In genomic region chr2:190532581-190532980, GRCh38 we compare ENCODE assay signal across 9 cellular contexts. TPM values are rescaled to one million over a fixed set of nuclear protein-coding genes. Genes with fewer than 3 reads are reported as not detected.
DNase-seq lines count a peak whose midpoint lies in the region; ATAC-seq lines count a peak whose summit lies in the region.
"Had no signal": no experiment of that assay in that cellular context is flagged by ENCODE, and none has a peak within 500 bp of the region (broad histone marks: within the 10 kb centered on the region; RNA-seq: fewer than 3 reads in every experiment).

No MANE protein-coding gene starts in this region.

- no peaks in the 10 kb centered on the region for H3K27me3 Mint-ChIP-seq in activated naive CD4-positive, alpha-beta T cell treated with anti-CD3 and anti-CD28 coated beads, Interleukin-2, amount 10 ng/mL, durations not matched to agents 7 days and 5 days
- no peaks in the 10 kb centered on the region for H3K27me3 Mint-ChIP-seq in activated naive CD8-positive, alpha-beta T cell
- H3K27me3 Mint-ChIP-seq in stimulated activated memory B cell treated with anti-CD40 and anti-IgM and Interleukin-4, amounts not matched to agents 10 μg/mL and 1 μg/mL and 100 μg/mL, for 72 hours: no peaks in the 10 kb centered on the region

- H3K4me1 Mint-ChIP-seq in activated naive CD4-positive, alpha-beta T cell treated with anti-CD3 and anti-CD28 coated beads, Interleukin-2, amount 10 ng/mL, durations not matched to agents 7 days and 5 days: peaks cover 65% of the 10 kb centered on the region
- H3K4me1 Mint-ChIP-seq in activated naive CD8-positive, alpha-beta T cell (ENCODE audit: low read depth): peaks cover 74% of the 10 kb centered on the region
- H3K4me1 Mint-ChIP-seq in stimulated activated memory B cell treated with anti-CD40 and anti-IgM and Interleukin-4, amounts not matched to agents 10 μg/mL and 1 μg/mL and 100 μg/mL, for 72 hours: peaks cover 66% of the 10 kb centered on the region

- no peak for ATAC-seq in stimulated activated memory B cell treated with anti-CD40 and anti-IgM and Interleukin-4, amounts not matched to agents 10 μg/mL and 1 μg/mL and 100 μg/mL, for 72 hours

- CTCF ChIA-PET in activated naive CD4-positive, alpha-beta T cell treated with anti-CD3 and anti-CD28 coated beads, Interleukin-2, amount 10 ng/mL, durations not matched to agents 7 days and 5 days (lab: Charles Lee): interaction anchor here (0.7 to 1.7 kb wide), 3 partner anchors 99 to 149 kb away, joined by 3 to 5 read pairs (median 4); no protein-coding TSS in a partner anchor

- H3K4me3 Mint-ChIP-seq in activated naive CD4-positive, alpha-beta T cell treated with anti-CD3 and anti-CD28 coated beads, Interleukin-2, amount 10 ng/mL, durations not matched to agents 7 days and 5 days: peak overlapping the region; percentile 95
- peak overlapping the region; percentile 98 for H3K4me3 Mint-ChIP-seq in activated naive CD8-positive, alpha-beta T cell
- H3K4me3 Mint-ChIP-seq in stimulated activated memory B cell treated with anti-CD40 and anti-IgM and Interleukin-4, amounts not matched to agents 10 μg/mL and 1 μg/mL and 100 μg/mL, for 72 hours: no peak overlapping the region

- peak overlapping the region; percentile 100 for H3K27ac Mint-ChIP-seq in activated naive CD4-positive, alpha-beta T cell treated with anti-CD3 and anti-CD28 coated beads, Interleukin-2, amount 10 ng/mL, durations not matched to agents 7 days and 5 days
- peak overlapping the region; percentile 100 for H3K27ac Mint-ChIP-seq in activated naive CD8-positive, alpha-beta T cell
- H3K27ac Mint-ChIP-seq in stimulated activated memory B cell treated with anti-CD40 and anti-IgM and Interleukin-4, amounts not matched to agents 10 μg/mL and 1 μg/mL and 100 μg/mL, for 72 hours: peak overlapping the region; percentile 99

- peak overlapping the region; percentile 98 for H3K27ac ChIP-seq in KOPT-K1 (ENCODE audit: low read depth, low read length, poor library complexity, severe bottlenecking)

- DNase-seq in activated naive CD4-positive, alpha-beta T cell treated with anti-CD3 and anti-CD28 coated beads, Interleukin-2, amount 10 ng/mL, durations not matched to agents 7 days and 5 days: no peak
- DNase-seq in activated naive CD4-positive, alpha-beta T cell treated with anti-CD3 and anti-CD28 coated beads, Interleukin-2, amount 50 U/mL, for 16 hours: no peak
- no peak for DNase-seq in NCI-H748 treated with DMSO at 0.1 percent for 48 hours (lab: John Stamatoyannopoulos, UW)
- no peak for DNase-seq in H4 (ENCODE audit: low spot score)
- no peak for DNase-seq in HK-2 (ENCODE audit: unreplicated experiment)
- DNase-seq: NCI-H1694 treated with DMSO at 0.1 percent for 48 hours had no signal

- peaks cover 9% of the 10 kb centered on the region for H3K9me3 Mint-ChIP-seq in activated naive CD4-positive, alpha-beta T cell treated with anti-CD3 and anti-CD28 coated beads, Interleukin-2, amount 10 ng/mL, durations not matched to agents 7 days and 5 days
- no peaks in the 10 kb centered on the region for H3K9me3 Mint-ChIP-seq in activated naive CD8-positive, alpha-beta T cell (ENCODE audit: low read depth)
- peaks cover 3% of the 10 kb centered on the region for H3K9me3 Mint-ChIP-seq in stimulated activated memory B cell treated with anti-CD40 and anti-IgM and Interleukin-4, amounts not matched to agents 10 μg/mL and 1 μg/mL and 100 μg/mL, for 72 hours

- peaks cover 28% of the 10 kb centered on the region for H3K36me3 Mint-ChIP-seq in activated naive CD4-positive, alpha-beta T cell treated with anti-CD3 and anti-CD28 coated beads, Interleukin-2, amount 10 ng/mL, durations not matched to agents 7 days and 5 days
- H3K36me3 Mint-ChIP-seq in activated naive CD8-positive, alpha-beta T cell: peaks cover 10% of the 10 kb centered on the region
- peaks cover 13% of the 10 kb centered on the region for H3K36me3 Mint-ChIP-seq in stimulated activated memory B cell treated with anti-CD40 and anti-IgM and Interleukin-4, amounts not matched to agents 10 μg/mL and 1 μg/mL and 100 μg/mL, for 72 hours

- peaks cover 6% of the 10 kb centered on the region; the same call in 1 of the 2 replicates for H3K36me3 ChIP-seq in KOPT-K1 (ENCODE audit: insufficient read depth, low read length)

- peaks cover 7% of the 10 kb centered on the region for H3K9me3 ChIP-seq in KOPT-K1 (ENCODE audit: insufficient read depth, low read length, poor library complexity, severe bottlenecking)

RNA-seq across cellular contexts. Expression of gene NEMP2, which starts 1.9 kb away (rescaled TPM):
- 14.6 and 16.5 TPM in 2 replicates for total RNA-seq in H4 (2014; rRNA removed; shearing (Covaris generic))
